Comparison of ENCODE assay signal across 8 cellular contexts in genomic region chr2:203535078-203535783, GRCh38. TPM values are rescaled to one million over a fixed set of nuclear protein-coding genes. Genes with fewer than 3 reads are reported as not detected.
DNase-seq lines count a peak whose midpoint lies in the region; ATAC-seq and TF ChIP-seq lines count a peak whose summit lies in the region.

TSS of gene RAPH1 (minus strand) at chr2:203535301. CDS start at chr2:203495353, 39,948 bp downstream.

- peak within 1 kb of the TSS; percentile 88 for H3K27ac Mint-ChIP-seq in activated T-cell treated with anti-CD3 and anti-CD28 coated beads, Interleukin-2, amount 50 U/mL, for 72 hours

- H3K9me3 Mint-ChIP-seq in activated T-cell treated with anti-CD3 and anti-CD28 coated beads, Interleukin-2, amount 50 U/mL, for 72 hours = peaks cover 14 to 19% of the 10 kb centered on the region in 2 donors

- H3K36me3 ChIP-seq in HUES48 (ENCODE audit: control insufficient read depth, insufficient read depth, low read length) (no peaks in the 10 kb centered on the region), mucosa of stomach (ENCODE audit: control insufficient read depth, insufficient read depth, low read length) (no peaks in the 10 kb centered on the region)

- peak; percentile 42 for DNase-seq in AG09309 (ENCODE audit: low read depth)
- DNase-seq in OCI-M1 (lab: John Stamatoyannopoulos, UW) = peak; percentile 69
- DNase-seq in activated T-cell treated with anti-CD3 and anti-CD28 coated beads, Interleukin-2, amount 50 U/mL, for 72 hours = peak; percentile 67 to 69
- peak; percentile 7 to 26 for DNase-seq in stimulated activated CD8-positive, alpha-beta memory T cell treated with anti-CD3 and anti-CD28 coated beads, Interleukin-4, amount 100 ng/mL, for 1 hour (ENCODE audit: low read depth in 2 of 2, low spot score in 1 of 2)

- H3K36me3 Mint-ChIP-seq in activated T-cell treated with anti-CD3 and anti-CD28 coated beads, Interleukin-2, amount 50 U/mL, for 72 hours (ENCODE audit: insufficient read depth in 2 of 2) = peaks cover 10 to 21% of the 10 kb centered on the region in 2 donors

- H3K4me1 ChIP-seq in HUES48 (ENCODE audit: control insufficient read depth, insufficient read depth, low read length) (peaks cover 21% of the 10 kb centered on the region), mucosa of stomach (ENCODE audit: control insufficient read depth, insufficient read depth, low read length) (peaks cover 6% of the 10 kb centered on the region)

- no peak for TF ChIP-seq CTCF in AG09309 (IDR thresholded peaks at IDR 0.05; ENCODE audit: control insufficient read depth, insufficient read depth, low read depth, low read length, missing control alignments)

- peak within 1 kb of the TSS; percentile 94 for H3K27ac ChIP-seq in HUES48 (ENCODE audit: low read depth, low read length)

- ATAC-seq in GM19324 (IDR thresholded peaks at IDR 0.05; ENCODE audit: low FRiP score, unreplicated experiment) (peak; percentile 65), esophagus mucosa (peak; percentile 96)
- peak; percentile 80 to 85 for ATAC-seq in activated T-cell treated with anti-CD3 and anti-CD28 coated beads, Interleukin-2, amount 50 U/mL, for 72 hours (replicated peaks in 1 of 2)

- H3K4me3 ChIP-seq in AG09309 (ENCODE audit: control insufficient read depth, low read depth, low read length) (peak within 1 kb of the TSS; percentile 99), HUES48 (ENCODE audit: low read depth, low read length) (peak within 1 kb of the TSS; percentile 91), mucosa of stomach (ENCODE audit: low read length) (peak within 1 kb of the TSS; percentile 53)

- H3K4me1 Mint-ChIP-seq in activated T-cell treated with anti-CD3 and anti-CD28 coated beads, Interleukin-2, amount 50 U/mL, for 72 hours (ENCODE audit: low read depth) = peaks cover 36% of the 10 kb centered on the region

- H3K27me3 ChIP-seq in HUES48 (ENCODE audit: control insufficient read depth, insufficient read depth, low read length) (no peaks in the 10 kb centered on the region), mucosa of stomach (ENCODE audit: control insufficient read depth, insufficient read depth, low read length) (no peaks in the 10 kb centered on the region)

- H3K9me3 ChIP-seq in HUES48 (ENCODE audit: control insufficient read depth, insufficient read depth, low read length) = no peaks in the 10 kb centered on the region
- no peaks in the 10 kb centered on the region for H3K9me3 ChIP-seq in mucosa of stomach (ENCODE audit: control insufficient read depth, low read length)

- H3K27me3 Mint-ChIP-seq in activated T-cell treated with anti-CD3 and anti-CD28 coated beads, Interleukin-2, amount 50 U/mL, for 72 hours (ENCODE audit: low read depth) = peaks cover 38% of the 10 kb centered on the region

- H3K9ac ChIP-seq in HUES48 (ENCODE audit: low read depth, low read length) (peak within 1 kb of the TSS; percentile 74), mucosa of stomach (ENCODE audit: low read length) (peak within 1 kb of the TSS; percentile 89)

- H3K4me3 Mint-ChIP-seq in activated T-cell treated with anti-CD3 and anti-CD28 coated beads, Interleukin-2, amount 50 U/mL, for 72 hours = peak within 1 kb of the TSS; percentile 86 to 87

RNA-seq across cellular contexts. Expression of gene RAPH1, which starts in this region (rescaled TPM):
- 1 to 10 TPM; 3.7 to 6.0 TPM for total RNA-seq in activated T-cell treated with anti-CD3 and anti-CD28 coated beads, Interleukin-2, amount 50 U/mL, for 72 hours
- total RNA-seq in esophagus mucosa = 27.7 TPM

Comparison
In these comparisons a context has a peak if more than half of its experiments do, and no peak if none do; other contexts are left out.
1. Peak in every context shown above with its lines: DNase-seq, ATAC-seq, H3K4me3 ChIP-seq and H3K27ac ChIP-seq.
2. DNase-seq: peak in every context shown above with its lines; median percentile 69 in OCI-M1; 68 in activated T-cell treated with anti-CD3 and anti-CD28 coated beads, Interleukin-2, amount 50 U/mL, for 72 hours; 42 in AG09309; 16 in stimulated activated CD8-positive, alpha-beta memory T cell treated with anti-CD3 and anti-CD28 coated beads, Interleukin-4, amount 100 ng/mL, for 1 hour.